ENCODE assay signal across 8 cellular contexts in the genomic region with DNA sequence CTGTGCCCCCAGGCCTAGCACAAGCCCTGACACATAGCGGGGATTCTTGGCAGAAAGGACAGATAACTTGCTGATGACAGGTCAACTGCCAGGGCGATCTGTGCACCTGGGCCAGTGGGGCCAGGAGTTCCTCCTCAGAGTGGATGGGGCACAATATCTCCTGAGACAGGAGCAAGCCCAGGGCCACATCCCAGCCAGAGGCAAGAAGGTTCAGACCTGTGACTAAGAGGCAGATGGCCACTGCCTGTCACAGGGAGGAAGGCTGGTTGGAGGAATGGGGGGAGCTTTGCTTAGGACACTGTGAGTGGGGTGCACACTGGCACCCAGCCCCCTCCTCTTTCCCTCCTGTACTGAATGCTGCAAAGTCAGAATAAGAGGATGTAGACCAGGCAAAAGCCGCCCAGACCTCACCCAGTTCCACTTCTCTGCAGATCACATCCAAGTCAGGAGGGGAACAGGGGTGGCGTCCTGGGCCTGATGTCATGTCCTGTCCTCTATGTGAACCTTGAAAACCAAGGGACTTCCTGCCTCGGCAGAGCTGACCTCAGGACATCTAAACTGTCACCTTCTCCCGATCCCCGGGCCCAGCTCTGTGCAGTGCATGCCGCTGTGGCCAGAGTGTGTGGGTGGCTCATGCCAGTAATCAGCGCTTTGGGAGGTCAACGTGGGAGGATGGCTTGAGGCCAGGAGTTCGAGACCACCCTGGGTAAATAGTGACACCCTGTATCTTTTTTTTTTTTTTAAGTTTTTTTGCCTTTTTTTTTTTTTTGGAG. TPM values are rescaled to one million over a fixed set of nuclear protein-coding genes. Genes with fewer than 3 reads are reported as not detected.
A peak's percentile ranks its signal among the peaks of the same experiment; 100 is the strongest.
DNase-seq lines count a peak whose midpoint lies in the region; ATAC-seq and TF ChIP-seq lines count a peak whose summit lies in the region.

No MANE protein-coding gene starts in this region.

- no peaks in the 10 kb centered on the region for H3K9me3 Mint-ChIP-seq in activated naive CD4-positive, alpha-beta T cell treated with anti-CD3 and anti-CD28 coated beads, Interleukin-2, amount 10 ng/mL, durations not matched to agents 7 days and 5 days

- peak overlapping the region; percentile 73 to 82 for H3K4me3 ChIP-seq in Panc1 (ENCODE audit: low read depth in 2 of 2, low read length in 2 of 2)
- peak overlapping the region; percentile 73 to 99 (median 95) for H3K4me3 ChIP-seq in spleen

- peak overlapping the region; percentile 90 for H3K4me3 Mint-ChIP-seq in activated naive CD4-positive, alpha-beta T cell treated with anti-CD3 and anti-CD28 coated beads, Interleukin-2, amount 10 ng/mL, durations not matched to agents 7 days and 5 days

- POLR2A ChIA-PET in Panc1 (lab: Charles Lee): interaction anchor here (0.6 to 0.7 kb wide), 3 partner anchors 29 to 759 kb away, joined by 6 to 13 read pairs (median 11); no protein-coding TSS in a partner anchor

- peaks cover 17% of the 10 kb centered on the region for H3K36me3 Mint-ChIP-seq in activated naive CD4-positive, alpha-beta T cell treated with anti-CD3 and anti-CD28 coated beads, Interleukin-2, amount 10 ng/mL, durations not matched to agents 7 days and 5 days

- TF ChIP-seq CTCF in Panc1 (IDR thresholded peaks at IDR 0.05): no peak
- TF ChIP-seq CTCF in spleen (IDR thresholded peaks at IDR 0.05 in 8 of 11, conservative IDR thresholded peaks at IDR 0.05 in 3 of 11): no peak

- H3K4me1 ChIP-seq in Panc1 (ENCODE audit: control insufficient read depth, insufficient read depth, low read length) (peaks cover 10% of the 10 kb centered on the region), spleen (peaks cover 7 to 39% (median 27%) of the 10 kb centered on the region in 6 donors)

- 5 to 24% (median 18%) methylated on average over 8 to 11 of the region's 11 CpGs for WGBS in spleen, 5 donors

- H3K27me3 ChIP-seq in Panc1 (ENCODE audit: control insufficient read depth, insufficient read depth, low read length) (no peaks in the 10 kb centered on the region), spleen (replicated peaks in 1 of 7) (no peaks in the 10 kb centered on the region)

- no TSS peak for BruUV-seq in Panc1 (replicated peaks; lab: Mats Ljungman, UMichigan)

- in situ Hi-C loops in Panc1 (cut with HindIII; ENCODE audit: low pct_unique_long_range_greater_than_20kb, low sequenced_read_pairs): no loop called here

- intact Hi-C loops in Panc1 (cut with micrococcal nuclease; ENCODE audit: unreplicated experiment) (no loop called here), spleen (cut with DNase I; ENCODE audit: low total_unique reads) (no loop called here)

- no peak for TF ChIP-seq POLR2A in spleen (IDR thresholded peaks at IDR 0.05)

- CTCF ChIA-PET in Panc1 (lab: Charles Lee): no interaction called here
- CTCF ChIA-PET in activated naive CD4-positive, alpha-beta T cell treated with anti-CD3 and anti-CD28 coated beads, Interleukin-2, amount 10 ng/mL, durations not matched to agents 7 days and 5 days (lab: Charles Lee): interaction anchor here (0.7 kb wide), 1 partner anchor 153 kb away, joined by 3 read pairs; no protein-coding TSS in a partner anchor

- no peaks in the 10 kb centered on the region for H3K27me3 Mint-ChIP-seq in activated naive CD4-positive, alpha-beta T cell treated with anti-CD3 and anti-CD28 coated beads, Interleukin-2, amount 10 ng/mL, durations not matched to agents 7 days and 5 days

- H3K36me3 ChIP-seq in Panc1 (ENCODE audit: control insufficient read depth, insufficient read depth, low read length) (no peaks in the 10 kb centered on the region), spleen (peaks cover 0 to 47% (median 26%) of the 10 kb centered on the region in 6 donors)

- peak overlapping the region; percentile 96 for H3K27ac Mint-ChIP-seq in activated naive CD4-positive, alpha-beta T cell treated with anti-CD3 and anti-CD28 coated beads, Interleukin-2, amount 10 ng/mL, durations not matched to agents 7 days and 5 days

- H3K9me3 ChIP-seq in Panc1 (ENCODE audit: control insufficient read depth, insufficient read depth, low read depth, low read length) (no peaks in the 10 kb centered on the region), spleen (no peaks in the 10 kb centered on the region)

- DNase-seq in DMS53 (lab: John Stamatoyannopoulos, UW) (peak; percentile 64), DMS53 treated with DMSO at 0.1 percent for 48 hours (lab: John Stamatoyannopoulos, UW; ENCODE audit: unreplicated experiment) (no peak), Panc1 (ENCODE audit: low read depth, low spot score) (no peak), hepatic stellate cell (ENCODE audit: low spot score) (peak; percentile 26), spleen (peak; percentile 92), COLO829 (ENCODE audit: low spot score) (no peak)
- DNase-seq in activated naive CD4-positive, alpha-beta T cell treated with anti-CD3 and anti-CD28 coated beads, Interleukin-2, amount 10 ng/mL, durations not matched to agents 7 days and 5 days: peak; percentile 80

- peak; percentile 62 for ATAC-seq in HG02943 (IDR thresholded peaks at IDR 0.05; ENCODE audit: low read depth, unreplicated experiment)
- ATAC-seq in Panc1: no peak; the same call in 1 of the 2 replicates

- H3K4me1 Mint-ChIP-seq in activated naive CD4-positive, alpha-beta T cell treated with anti-CD3 and anti-CD28 coated beads, Interleukin-2, amount 10 ng/mL, durations not matched to agents 7 days and 5 days: peaks cover 20% of the 10 kb centered on the region

- H3K27ac ChIP-seq in Panc1 (ENCODE audit: low read length) (peak overlapping the region; percentile 18; the same call in 1 of the 2 replicates), spleen (peak overlapping the region; percentile 80 to 91 (median 88))

RNA-seq across cellular contexts. Expression of a gene that starts 1.3 kb away (rescaled TPM):
- total RNA-seq in Panc1 (2021; ENCODE audit: unreplicated experiment): 47.4 TPM
- 68.8 TPM for polyA plus RNA-seq in Panc1 (2012; ENCODE audit: insufficient read length)
- 10 to 100 TPM; 46.1 to 93.0 (median 62.8) TPM for total RNA-seq in spleen
- 10 to 100 TPM; 41.4 to 79.4 (median 60.8) TPM for polyA plus RNA-seq in spleen

Comparison
In these comparisons a context has a peak if more than half of its experiments do, and no peak if none do; other contexts are left out.
1. DNase-seq: peak in DMS53 (single experiment), activated naive CD4-positive, alpha-beta T cell treated with anti-CD3 and anti-CD28 coated beads, Interleukin-2, amount 10 ng/mL, durations not matched to agents 7 days and 5 days (single experiment), hepatic stellate cell (single experiment) and spleen (single experiment); none in DMS53 treated with DMSO at 0.1 percent for 48 hours (single experiment), Panc1 (single experiment) and COLO829 (single experiment).